ENCODE assay signal across 8 cellular contexts in the genomic region with DNA sequence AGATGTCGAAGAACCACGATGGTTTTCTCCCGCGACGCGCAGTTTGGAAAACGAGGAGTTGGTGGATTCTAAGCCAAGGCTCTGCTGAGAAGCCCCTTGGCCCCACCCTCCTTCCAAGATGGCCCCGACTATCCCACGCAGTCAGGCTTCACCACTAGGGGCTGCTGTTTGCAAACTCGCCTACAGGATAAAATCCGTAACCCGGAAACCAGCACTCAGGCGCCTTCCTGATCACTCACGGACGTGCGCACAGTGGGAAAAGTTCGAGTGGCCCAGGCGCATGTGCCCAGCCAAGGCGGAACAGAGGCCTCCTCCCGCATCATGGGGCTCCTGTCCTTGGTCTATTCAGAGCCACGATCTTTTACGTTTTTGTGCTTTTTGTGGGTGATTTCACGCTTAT. TPM values are rescaled to one million over a fixed set of nuclear protein-coding genes. Genes with fewer than 3 reads are reported as not detected.
DNase-seq lines count a peak whose midpoint lies in the region; ATAC-seq, FAIRE-seq and TF ChIP-seq lines count a peak whose summit lies in the region.

No MANE protein-coding gene starts in this region.

- FAIRE-seq in kidney (lab: Jason Lieb, UNC) = no peak

- POLR2A ChIA-PET in BJ (lab: Charles Lee) = no interaction called here

- H3K4me3 ChIP-seq in BJ (ENCODE audit: low read depth, low read length) (no peak overlapping the region), H7 (ENCODE audit: insufficient read depth, low read depth, low read length) (no peak overlapping the region), cardiac fibroblast (replicated peaks in 1 of 2; ENCODE audit: low read depth in 2 of 2, low read length in 2 of 2) (no peak overlapping the region), kidney (ENCODE audit: low read length in 2 of 2) (no peak overlapping the region)

- CTCF ChIA-PET in BJ (lab: Yijun Ruan, JAX) = interaction anchor here (1.0 kb wide), 1 partner anchor 15 kb away, joined by 3 read pairs; no protein-coding TSS in a partner anchor

- no peaks in the 10 kb centered on the region for H3K9me3 ChIP-seq in kidney (ENCODE audit: control insufficient read depth in 1 of 2, low read length in 2 of 2)

- TF ChIP-seq CTCF in BJ (IDR thresholded peaks at IDR 0.05; ENCODE audit: insufficient read depth, low read depth, low read length) (peak; percentile 75), cardiac fibroblast (IDR thresholded peaks at IDR 0.05; ENCODE audit: low read depth, low read length) (peak; percentile 71), kidney (IDR thresholded peaks at IDR 0.05; ENCODE audit: borderline replicate concordance, extremely low read depth, insufficient read depth) (peak; percentile 70)

- no peak for DNase-seq in BJ (ENCODE audit: low read depth)
- peak; percentile 97 for DNase-seq in H7
- DNase-seq in T-helper 2 cell = peak in 3 of 5 experiments; percentile 9 to 52 (median 28)
- peak; percentile 47 to 49 for DNase-seq in cardiac fibroblast (ENCODE audit: low read depth in 2 of 2)
- DNase-seq in kidney = no peak
- DNase-seq in stimulated activated CD8-positive, alpha-beta memory T cell treated with anti-CD3 and anti-CD28 coated beads, Interleukin-4, amount 100 ng/mL, for 24 hours (ENCODE audit: low read depth) = peak; percentile 49

- H3K36me3 ChIP-seq in BJ (ENCODE audit: control insufficient read depth, insufficient read depth, low read length) = peaks cover 33% of the 10 kb centered on the region
- peaks cover 20% of the 10 kb centered on the region for H3K36me3 ChIP-seq in H7 (replicated peaks; ENCODE audit: control insufficient read depth, insufficient read depth, low read length)
- no peaks in the 10 kb centered on the region for H3K36me3 ChIP-seq in kidney (ENCODE audit: control insufficient read depth in 1 of 2, insufficient read depth in 2 of 2, low read length in 2 of 2)

- intact Hi-C loops in kidney (cut with DNase I) = no loop called here

- H3K4me1 ChIP-seq in kidney (ENCODE audit: control insufficient read depth in 1 of 2, insufficient read depth in 1 of 2, low read depth in 1 of 2, low read length in 2 of 2) = no peaks in the 10 kb centered on the region

- no peak overlapping the region for H3K27ac ChIP-seq in kidney (ENCODE audit: low read depth in 2 of 2, low read length in 2 of 2)

- no peak for ATAC-seq in GM19023 (IDR thresholded peaks at IDR 0.05; ENCODE audit: unreplicated experiment)
- ATAC-seq in HG02759 (IDR thresholded peaks at IDR 0.05; ENCODE audit: unreplicated experiment) = no peak

- H3K27me3 ChIP-seq in BJ (ENCODE audit: control insufficient read depth, insufficient read depth, low read length) = no peaks in the 10 kb centered on the region
- H3K27me3 ChIP-seq in H7 (ENCODE audit: control insufficient read depth, insufficient read depth, low read length) = no peaks in the 10 kb centered on the region

- H3K9ac ChIP-seq in kidney (ENCODE audit: low read length in 2 of 2) = no peak overlapping the region

RNA-seq across cellular contexts. Expression of a gene that starts 19.2 kb away (rescaled TPM):
- 177 and 213 TPM in 2 replicates for polyA plus RNA-seq in BJ (2011; rRNA removed)
- 20.0 and 30.9 TPM in 2 replicates for polyA minus RNA-seq in BJ (2011; rRNA and poly(A)+ RNA removed)
- total RNA-seq in H7 (2014; rRNA removed; shearing (Covaris generic)) = 103 and 111 TPM in 2 replicates
- 200 TPM for total RNA-seq in kidney
- 777 TPM for polyA plus RNA-seq in kidney (ENCODE audit: insufficient read depth, low read depth, low replicate concordance)

RNA-seq across cellular contexts. Expression of a gene that starts 28.0 kb away (rescaled TPM):
- polyA plus RNA-seq in BJ (2011; rRNA removed) (32.6 and 49.8 TPM in 2 replicates), kidney (ENCODE audit: insufficient read depth, low read depth, low replicate concordance) (20.3 TPM)
- 16.8 and 20.7 TPM in 2 replicates for polyA minus RNA-seq in BJ (2011; rRNA and poly(A)+ RNA removed)
- 277 and 293 TPM in 2 replicates for total RNA-seq in H7 (2014; rRNA removed; shearing (Covaris generic))
- 50.2 TPM for total RNA-seq in kidney

RNA-seq across cellular contexts. Expression of a gene that starts 31.8 kb away (rescaled TPM):
- polyA plus RNA-seq in BJ (2011; rRNA removed) (38.9 and 53.4 TPM in 2 replicates), kidney (ENCODE audit: insufficient read depth, low read depth, low replicate concordance) (76.1 TPM)
- polyA minus RNA-seq in BJ (2011; rRNA and poly(A)+ RNA removed) = 17.4 and 26.7 TPM in 2 replicates
- 105 and 114 TPM in 2 replicates for total RNA-seq in H7 (2014; rRNA removed; shearing (Covaris generic))
- 62.5 TPM for total RNA-seq in kidney

RNA-seq across cellular contexts. Expression of a gene that starts 56.3 kb away (rescaled TPM):
- 5.4 and 6.9 TPM in 2 replicates for polyA plus RNA-seq in BJ (2011; rRNA removed)
- 7.7 and 9.8 TPM in 2 replicates for polyA minus RNA-seq in BJ (2011; rRNA and poly(A)+ RNA removed)
- total RNA-seq in H7 (2014; rRNA removed; shearing (Covaris generic)) = 107 and 117 TPM in 2 replicates
- 19.3 TPM for total RNA-seq in kidney
- 5.4 TPM for polyA plus RNA-seq in kidney (ENCODE audit: insufficient read depth, low read depth, low replicate concordance)

Comparison
In these comparisons a context has a peak if more than half of its experiments do, and no peak if none do; other contexts are left out.
1. DNase-seq: peak in H7 (single experiment), T-helper 2 cell (3 of 5), cardiac fibroblast (2 of 2) and stimulated activated CD8-positive, alpha-beta memory T cell treated with anti-CD3 and anti-CD28 coated beads, Interleukin-4, amount 100 ng/mL, for 24 hours (single experiment); none in BJ (single experiment) and kidney (single experiment).
2. Peak in every context shown above with its lines, with median percentiles within 50 percentile points of each other: CTCF ChIP-seq.